ENCODE assay signal across 8 cellular contexts in the genomic region with DNA sequence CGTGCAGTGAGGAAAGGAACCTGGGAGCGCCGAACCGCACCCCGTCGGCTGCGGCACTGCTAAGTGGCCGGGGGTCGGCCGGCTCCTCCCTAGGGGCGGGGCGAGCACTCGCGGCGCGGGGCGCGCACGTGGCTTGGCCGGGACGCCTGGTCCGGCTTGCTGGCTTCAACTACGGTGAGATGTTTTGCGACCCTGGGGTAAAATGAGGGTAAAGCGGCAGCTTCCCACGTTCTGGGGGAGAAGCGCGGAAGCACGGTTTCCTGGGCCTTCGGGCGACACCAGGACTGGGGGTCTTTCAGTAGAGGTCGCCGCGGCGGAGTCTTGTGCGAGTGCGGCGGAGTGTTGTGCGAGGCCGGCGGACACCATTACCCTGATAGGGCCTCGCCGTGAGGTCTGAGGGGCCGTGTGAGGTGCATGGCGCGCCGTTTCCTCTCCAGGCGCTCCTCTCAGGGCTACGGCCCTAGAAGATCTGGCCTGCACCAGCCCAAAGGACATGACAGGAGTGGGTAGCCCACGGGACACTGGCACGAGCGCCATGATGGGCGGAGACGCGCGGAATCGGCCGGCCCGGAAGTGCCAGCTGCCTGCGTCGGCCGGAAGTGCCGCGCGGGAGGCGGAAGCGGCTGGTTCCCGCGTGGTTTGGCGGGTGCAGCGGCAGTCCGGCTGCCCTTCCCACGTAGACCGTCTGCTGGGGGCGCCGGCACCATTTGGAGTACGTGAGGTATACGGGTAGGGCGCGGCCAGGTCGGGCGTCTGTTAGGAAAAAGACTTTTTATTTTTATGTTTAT. TPM values are rescaled to one million over a fixed set of nuclear protein-coding genes. Genes with fewer than 3 reads are reported as not detected.
DNase-seq lines count a peak whose midpoint lies in the region; ATAC-seq and TF ChIP-seq lines count a peak whose summit lies in the region.

A gene with protein sequence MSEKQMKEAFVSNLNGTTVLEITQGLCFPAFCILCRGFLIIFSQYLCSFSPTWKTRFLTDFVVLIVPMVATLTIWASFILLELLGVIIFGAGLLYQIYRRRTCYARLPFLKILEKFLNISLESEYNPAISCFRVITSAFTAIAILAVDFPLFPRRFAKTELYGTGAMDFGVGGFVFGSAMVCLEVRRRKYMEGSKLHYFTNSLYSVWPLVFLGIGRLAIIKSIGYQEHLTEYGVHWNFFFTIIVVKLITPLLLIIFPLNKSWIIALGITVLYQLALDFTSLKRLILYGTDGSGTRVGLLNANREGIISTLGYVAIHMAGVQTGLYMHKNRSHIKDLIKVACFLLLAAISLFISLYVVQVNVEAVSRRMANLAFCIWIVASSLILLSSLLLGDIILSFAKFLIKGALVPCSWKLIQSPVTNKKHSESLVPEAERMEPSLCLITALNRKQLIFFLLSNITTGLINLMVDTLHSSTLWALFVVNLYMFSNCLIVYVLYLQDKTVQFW (plus strand): TSS at position 107 of the 788 bp plus-strand sequence. CDS start 2,115 bp downstream, outside the sequence.

- H3K4me1 ChIP-seq in duodenal mucosa (ENCODE audit: control insufficient read depth in 1 of 2, insufficient read depth in 2 of 2, low read length in 2 of 2) (peaks cover 5 to 15% of the 10 kb centered on the region in 2 donors), lower lobe of right lung (peaks cover 10% of the 10 kb centered on the region)

- CTCF ChIA-PET in activated CD4-positive, alpha-beta memory T cell treated with anti-CD3 and anti-CD28 coated beads, Interleukin-2, amount 10 ng/mL, durations not matched to agents 7 days and 5 days (lab: Charles Lee): interaction anchor here (0.7 to 3.0 kb wide), 11 partner anchors 9 to 583 kb away, joined by 3 to 20 read pairs (median 6); partner anchors contain the start of genes GGNBP2 and MRM1

- peaks cover 46% of the 10 kb centered on the region for H3K36me3 Mint-ChIP-seq in activated CD4-positive, alpha-beta memory T cell treated with anti-CD3 and anti-CD28 coated beads, Interleukin-2, amount 10 ng/mL, durations not matched to agents 7 days and 5 days (ENCODE audit: low read depth)

- H3K4me3 Mint-ChIP-seq in activated CD4-positive, alpha-beta memory T cell treated with anti-CD3 and anti-CD28 coated beads, Interleukin-2, amount 10 ng/mL, durations not matched to agents 7 days and 5 days: peak within 1 kb of the TSS; percentile 98

- no peaks in the 10 kb centered on the region for H3K27me3 Mint-ChIP-seq in activated CD4-positive, alpha-beta memory T cell treated with anti-CD3 and anti-CD28 coated beads, Interleukin-2, amount 10 ng/mL, durations not matched to agents 7 days and 5 days

- DNase-seq in CD1c-positive myeloid dendritic cell (ENCODE audit: extremely low spot score) (peak; percentile 96), NCI-H82 treated with DMSO at 0.1 percent for 48 hours (lab: John Stamatoyannopoulos, UW; ENCODE audit: unreplicated experiment) (peak; percentile 64), lower lobe of right lung (peak; percentile 93)
- DNase-seq in activated CD4-positive, alpha-beta memory T cell treated with anti-CD3 and anti-CD28 coated beads, Interleukin-2, amount 10 ng/mL, durations not matched to agents 7 days and 5 days: peak; percentile 89
- DNase-seq in stimulated activated CD4-positive, alpha-beta T cell treated with anti-CD3 and anti-CD28 coated beads, TNF-alpha, amount 100 ng/mL, for 1 hour (ENCODE audit: low read depth in 3 of 3, low spot score in 1 of 3): peak; percentile 67 to 83 (median 71)

- H3K9me3 Mint-ChIP-seq in activated CD4-positive, alpha-beta memory T cell treated with anti-CD3 and anti-CD28 coated beads, Interleukin-2, amount 10 ng/mL, durations not matched to agents 7 days and 5 days: no peaks in the 10 kb centered on the region

- peak within 1 kb of the TSS; percentile 97 for H3K27ac ChIP-seq in duodenal mucosa (ENCODE audit: low read depth, low read length)
- peak within 1 kb of the TSS; percentile 98 for H3K27ac ChIP-seq in lower lobe of right lung

- TF ChIP-seq CTCF in lower lobe of right lung (IDR thresholded peaks at IDR 0.05): peak; percentile 16

- H3K9me3 ChIP-seq in duodenal mucosa (ENCODE audit: control insufficient read depth in 1 of 2, low read length in 2 of 2) (no peaks in the 10 kb centered on the region), lower lobe of right lung (no peaks in the 10 kb centered on the region)

- POLR2A ChIA-PET in activated CD4-positive, alpha-beta memory T cell treated with anti-CD3 and anti-CD28 coated beads, Interleukin-2, amount 10 ng/mL, durations not matched to agents 7 days and 5 days (lab: Charles Lee): interaction anchor here (0.6 to 5.2 kb wide), 11 partner anchors 8 to 1294 kb away, joined by 3 to 160 read pairs (median 10); partner anchors contain the start of genes GGNBP2, MRM1 and ZNHIT3

- ATAC-seq in GM19438 (IDR thresholded peaks at IDR 0.05; ENCODE audit: low read depth, unreplicated experiment) (peak; percentile 67), HG03571 (IDR thresholded peaks at IDR 0.05; ENCODE audit: unreplicated experiment) (peak; percentile 51), lower lobe of right lung (peak; percentile 96)

- H3K4me3 ChIP-seq in duodenal mucosa (ENCODE audit: low read depth in 1 of 2, low read length in 2 of 2): peak within 1 kb of the TSS; percentile 85 to 98
- peak within 1 kb of the TSS; percentile 89 for H3K4me3 ChIP-seq in lower lobe of right lung

- intact Hi-C loops in lower lobe of right lung (cut with DNase I): no loop called here

- H3K27ac Mint-ChIP-seq in activated CD4-positive, alpha-beta memory T cell treated with anti-CD3 and anti-CD28 coated beads, Interleukin-2, amount 10 ng/mL, durations not matched to agents 7 days and 5 days: peak within 1 kb of the TSS; percentile 99

- peaks cover 16 to 30% of the 10 kb centered on the region in 2 donors for H3K36me3 ChIP-seq in duodenal mucosa (ENCODE audit: control insufficient read depth in 1 of 2, insufficient read depth in 2 of 2, low read length in 2 of 2)
- H3K36me3 ChIP-seq in lower lobe of right lung: peaks cover 41% of the 10 kb centered on the region

- H3K9ac ChIP-seq in duodenal mucosa (ENCODE audit: low read depth in 1 of 2, low read length in 2 of 2): peak within 1 kb of the TSS; percentile 89 to 96

- peaks cover 51% of the 10 kb centered on the region for H3K4me1 Mint-ChIP-seq in activated CD4-positive, alpha-beta memory T cell treated with anti-CD3 and anti-CD28 coated beads, Interleukin-2, amount 10 ng/mL, durations not matched to agents 7 days and 5 days

- H3K27me3 ChIP-seq in duodenal mucosa (ENCODE audit: control insufficient read depth in 1 of 2, insufficient read depth in 2 of 2, low read length in 2 of 2): no peaks in the 10 kb centered on the region
- H3K27me3 ChIP-seq in lower lobe of right lung (ENCODE audit: low read depth): no peaks in the 10 kb centered on the region

RNA-seq across cellular contexts. Expression of the gene that starts here (rescaled TPM):
- 1 to 10 TPM; 6.4 to 6.9 TPM for total RNA-seq in activated CD4-positive, alpha-beta memory T cell treated with anti-CD3 and anti-CD28 coated beads, Interleukin-2, amount 10 ng/mL, durations not matched to agents 7 days and 5 days
- 6.4 TPM for total RNA-seq in lower lobe of right lung

Comparison
In these comparisons a context has a peak if more than half of its experiments do, and no peak if none do; other contexts are left out.
1. Peak in every context shown above with its lines: DNase-seq, ATAC-seq, H3K4me3 ChIP-seq and H3K27ac ChIP-seq.